Comparison of ENCODE assay signal across 9 cellular contexts in genomic region chr16:53056528-53056881, GRCh38. TPM values are rescaled to one million over a fixed set of nuclear protein-coding genes. Genes with fewer than 3 reads are reported as not detected.
DNase-seq lines count a peak whose midpoint lies in the region; ATAC-seq and TF ChIP-seq lines count a peak whose summit lies in the region.
"Had no signal": no experiment of that assay in that cellular context is flagged by ENCODE, and none has a peak within 500 bp of the region (broad histone marks: within the 10 kb centered on the region; RNA-seq: fewer than 3 reads in every experiment).

No MANE protein-coding gene starts in this region.

- H3K27me3 ChIP-seq in right lobe of liver (no peaks in the 10 kb centered on the region), uterus (no peaks in the 10 kb centered on the region)
- H3K27me3 ChIP-seq: tibial artery had no signal

- H3K27me3 Mint-ChIP-seq in activated naive CD8-positive, alpha-beta T cell = no peaks in the 10 kb centered on the region
- H3K27me3 Mint-ChIP-seq in activated naive CD8-positive, alpha-beta T cell treated with anti-CD3 and anti-CD28 coated beads for 36 hours = peaks cover 12% of the 10 kb centered on the region

- H3K36me3 ChIP-seq in right lobe of liver (no peaks in the 10 kb centered on the region), uterus (no peaks in the 10 kb centered on the region)
- H3K36me3 ChIP-seq: tibial artery had no signal

- TF ChIP-seq CTCF in astrocyte of the spinal cord (IDR thresholded peaks at IDR 0.05; ENCODE audit: low read depth, low read length) = no peak
- no peak for TF ChIP-seq CTCF in right lobe of liver (IDR thresholded peaks at IDR 0.05)
- TF ChIP-seq CTCF in uterus (IDR thresholded peaks at IDR 0.05) = no peak

- H3K4me1 ChIP-seq in right lobe of liver (peaks cover 0 to 60% (median 16%) of the 10 kb centered on the region in 4 donors), uterus (no peaks in the 10 kb centered on the region)

- in situ Hi-C loops in astrocyte of the spinal cord (cut with HindIII; ENCODE audit: low sequenced_read_pairs) = no loop called here

- no peak for TF ChIP-seq POLR2A in right lobe of liver (IDR thresholded peaks at IDR 0.05)
- no peak for TF ChIP-seq POLR2A in uterus (IDR thresholded peaks at IDR 0.05)

- intact Hi-C loops in right lobe of liver (cut with DNase I) (loop anchor here in 1 of 2 donors (5.0 kb wide), 1 partner anchor 71 kb away; no protein-coding TSS in a partner anchor), uterus (cut with DNase I; ENCODE audit: low total_unique reads) (loop anchor here (10.0 kb wide), 1 partner anchor 78 kb away; no protein-coding TSS in a partner anchor)

- H3K27ac ChIP-seq in right lobe of liver = peak overlapping the region; percentile 83 to 89 (median 83)
- H3K27ac ChIP-seq in uterus = peak overlapping the region; percentile 70 to 81

- H3K9me3 Mint-ChIP-seq in activated naive CD8-positive, alpha-beta T cell (ENCODE audit: low read depth) = no peaks in the 10 kb centered on the region
- H3K9me3 Mint-ChIP-seq in activated naive CD8-positive, alpha-beta T cell treated with anti-CD3 and anti-CD28 coated beads for 36 hours = no peaks in the 10 kb centered on the region

- H3K9me3 ChIP-seq in right lobe of liver (no peaks in the 10 kb centered on the region), uterus (no peaks in the 10 kb centered on the region)
- H3K9me3 ChIP-seq: tibial artery had no signal

- H3K4me3 Mint-ChIP-seq in activated naive CD8-positive, alpha-beta T cell = peak overlapping the region; percentile 95
- no peak overlapping the region for H3K4me3 Mint-ChIP-seq in activated naive CD8-positive, alpha-beta T cell treated with anti-CD3 and anti-CD28 coated beads for 36 hours

- H3K36me3 Mint-ChIP-seq in activated naive CD8-positive, alpha-beta T cell = no peaks in the 10 kb centered on the region
- H3K36me3 Mint-ChIP-seq in activated naive CD8-positive, alpha-beta T cell treated with anti-CD3 and anti-CD28 coated beads for 36 hours = no peaks in the 10 kb centered on the region

- WGBS in right lobe of liver (ENCODE audit: insufficient coverage, low coverage, low lambda C conversion rate, missing lambda C conversion rate) = 44% methylated on average over 6 of the region's 6 CpGs

- ATAC-seq in right lobe of liver = peak in 2 of 4 donors; percentile 13 to 33

- H3K4me3 ChIP-seq in astrocyte of the spinal cord (ENCODE audit: low read depth, low read length) (no peak overlapping the region), right lobe of liver (no peak overlapping the region), uterus (no peak overlapping the region)

- no peak for DNase-seq in activated naive CD8-positive, alpha-beta T cell treated with anti-CD3 and anti-CD28 coated beads for 36 hours
- DNase-seq in astrocyte of the spinal cord (ENCODE audit: low read depth, low spot score) = peak; percentile 69
- peak in 2 of 3 donors; percentile 75 to 89 for DNase-seq in right lobe of liver
- no peak for DNase-seq in uterus
- no peak for DNase-seq in activated effector memory CD4-positive, alpha-beta T cell treated with anti-CD3 and anti-CD28 coated beads, Interleukin-2, amount 50 U/mL, for 16 hours
- no peak for DNase-seq in midbrain (lab: John Stamatoyannopoulos, UW)
- no peak for DNase-seq in NCI-H69 (lab: John Stamatoyannopoulos, UW)

- H3K4me1 Mint-ChIP-seq in activated naive CD8-positive, alpha-beta T cell (ENCODE audit: low read depth) = peaks cover 25% of the 10 kb centered on the region
- H3K4me1 Mint-ChIP-seq in activated naive CD8-positive, alpha-beta T cell treated with anti-CD3 and anti-CD28 coated beads for 36 hours = peaks cover 26% of the 10 kb centered on the region

- H3K27ac Mint-ChIP-seq in activated naive CD8-positive, alpha-beta T cell = no peak overlapping the region
- H3K27ac Mint-ChIP-seq in activated naive CD8-positive, alpha-beta T cell treated with anti-CD3 and anti-CD28 coated beads for 36 hours = no peak overlapping the region

RNA-seq across cellular contexts. Expression of gene CHD9, which starts 1.7 kb away (rescaled TPM):
- 10 to 100 TPM; 12.7 to 14.0 TPM for total RNA-seq in activated naive CD8-positive, alpha-beta T cell treated with anti-CD3 and anti-CD28 coated beads for 36 hours
- total RNA-seq in right lobe of liver (10 to 100 TPM; 19.8 to 44.3 (median 30.2) TPM), uterus (100 to 1,000 TPM in 3 of 4 donors, 10 to 100 TPM in 1; 46.9 to 174 (median 133) TPM)

RNA-seq across cellular contexts. Expression of gene CHD9NB, which starts 3.8 kb away (rescaled TPM):
- under 1 TPM in 1 of 2 experiments, not detected in 1; 0.12 TPM for total RNA-seq in activated naive CD8-positive, alpha-beta T cell treated with anti-CD3 and anti-CD28 coated beads for 36 hours
- total RNA-seq in right lobe of liver (under 1 TPM in 4 of 6 experiments, not detected in 2; 0.25 to 0.59 (median 0.39) TPM), uterus (1 to 10 TPM in 3 of 4 donors, not detected in 1; 1.2 to 4.3 (median 4.1) TPM)

Comparison
In these comparisons a context has a peak if more than half of its experiments do, and no peak if none do; other contexts are left out.
1. DNase-seq: peak in astrocyte of the spinal cord (single experiment) and right lobe of liver (2 of 3); none in activated naive CD8-positive, alpha-beta T cell treated with anti-CD3 and anti-CD28 coated beads for 36 hours (single experiment), uterus (0 of 2), activated effector memory CD4-positive, alpha-beta T cell treated with anti-CD3 and anti-CD28 coated beads, Interleukin-2, amount 50 U/mL, for 16 hours (single experiment), midbrain (single experiment) and NCI-H69 (single experiment).